Comparison of ENCODE assay signal across 8 cellular contexts in the genomic region with DNA sequence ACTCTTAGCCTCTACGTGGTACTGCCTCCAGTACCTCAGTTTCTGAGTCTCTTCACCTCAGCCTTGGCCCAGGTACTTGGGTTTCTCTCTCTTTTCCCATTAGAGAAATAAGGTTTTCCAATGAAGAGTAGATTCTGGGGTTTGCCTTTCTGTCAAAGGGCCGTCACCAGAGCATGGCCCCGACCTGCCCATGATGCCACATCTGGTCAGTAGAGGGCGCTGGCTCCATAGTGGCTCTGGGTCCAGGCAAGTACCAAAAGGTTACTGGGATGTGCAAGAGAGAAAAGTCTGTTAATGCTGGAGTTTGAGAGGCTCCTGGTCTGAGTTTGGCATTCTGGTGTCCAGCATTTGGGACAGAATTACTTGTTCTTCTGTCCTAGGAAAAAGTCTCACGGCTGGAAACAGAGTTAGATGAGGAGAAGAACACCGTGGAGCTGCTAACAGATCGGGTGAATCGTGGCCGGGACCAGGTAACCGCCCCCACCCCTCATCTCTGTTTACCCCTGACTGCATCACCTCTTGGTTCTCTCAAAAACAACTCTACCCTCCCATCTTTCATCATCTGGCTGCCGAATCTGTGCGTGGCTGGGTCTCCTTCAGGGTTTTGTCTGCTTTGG. TPM values are rescaled to one million over a fixed set of nuclear protein-coding genes. Genes with fewer than 3 reads are reported as not detected.
DNase-seq lines count a peak whose midpoint lies in the region; ATAC-seq, FAIRE-seq and TF ChIP-seq lines count a peak whose summit lies in the region.

No MANE protein-coding gene starts in this region.

- intact Hi-C loops in left lung (cut with DNase I), result no loop called here

- in situ Hi-C loops in ACHN (cut with HindIII; ENCODE audit: low pct_ligation_motif_present, low pct_unique_long_range_greater_than_20kb, low sequenced_read_pairs), result no loop called here

- peak; percentile 62 to 87 for TF ChIP-seq CTCF in left lung (IDR thresholded peaks at IDR 0.05)

- H3K4me3 ChIP-seq in left lung, result no peak overlapping the region

- FAIRE-seq in GM18507 (lab: Jason Lieb, UNC), result peak; percentile 80

- H3K4me1 ChIP-seq in left lung, result peaks cover 2 to 6% of the 10 kb centered on the region in 2 donors

- peaks cover 0 to 13% of the 10 kb centered on the region in 2 donors for H3K36me3 ChIP-seq in left lung

- TF ChIP-seq POLR2A in GM18505 (IDR thresholded peaks at IDR 0.05; ENCODE audit: borderline replicate concordance, extremely low read depth, insufficient read depth, insufficient read length), result no peak

- ATAC-seq in left lung (peak; percentile 69), GM18505 (IDR thresholded peaks at IDR 0.05; ENCODE audit: unreplicated experiment) (no peak)

- H3K27ac ChIP-seq in left lung, result no peak overlapping the region

- DNase-seq in ACHN, result peak; percentile 82
- DNase-seq in GM18507 (ENCODE audit: extremely low spot score, insufficient read length, low read depth), result peak; percentile 37
- DNase-seq in NCI-H2227 (lab: John Stamatoyannopoulos, UW; ENCODE audit: unreplicated experiment), result peak; percentile 51
- peak; percentile 65 for DNase-seq in activated CD4-positive, alpha-beta T cell treated with anti-CD3 and anti-CD28 coated beads for 1 hour
- peak; percentile 67 for DNase-seq in cerebellar cortex (ENCODE audit: low spot score)
- peak; percentile 77 to 92 for DNase-seq in left lung
- peak; percentile 58 to 75 (median 67) for DNase-seq in stimulated activated CD4-positive, alpha-beta T cell treated with anti-CD3 and anti-CD28 coated beads, TNF-alpha, amount 100 ng/mL, for 48 hours (ENCODE audit: low read depth in 3 of 3)

- H3K27me3 ChIP-seq in left lung, result no peaks in the 10 kb centered on the region

- H3K9me3 ChIP-seq in left lung, result no peaks in the 10 kb centered on the region

RNA-seq across cellular contexts. Expression of a gene that starts 5.3 kb away (rescaled TPM):
- 10 to 100 TPM; 10.3 to 16.8 TPM for total RNA-seq in left lung

RNA-seq across cellular contexts. Expression of a gene that starts 23.6 kb away (rescaled TPM):
- 10 to 100 TPM; 55.0 to 83.0 TPM for total RNA-seq in left lung
